14 cellular contexts compared by ENCODE assay signal in genomic region chr10:88028072-88028471, GRCh38.
A peak's percentile ranks its signal among the peaks of the same experiment; 100 is the strongest.
DNase-seq lines count a peak whose midpoint lies in the region; ATAC-seq lines count a peak whose summit lies in the region.
"Had no signal": no experiment of that assay in that cellular context is flagged by ENCODE, and none has a peak within 500 bp of the region (broad histone marks: within the 10 kb centered on the region; RNA-seq: fewer than 3 reads in every experiment).

No MANE protein-coding gene starts in this region.

- no peaks in the 10 kb centered on the region for H3K27me3 Mint-ChIP-seq in natural killer cell treated with Interleukin-12 subunit alpha and Interleukin-12 subunit beta and Interleukin-15 and Interleukin-18, amount 100 ng/mL, for 72 hours
- H3K27me3 Mint-ChIP-seq: stimulated activated naive B cell treated with anti-CD40 and anti-IgM and Interleukin-4, amounts not matched to agents 10 μg/mL and 1 μg/mL and 100 μg/mL, for 72 hours had no signal

- no peaks in the 10 kb centered on the region for H3K9me3 Mint-ChIP-seq in natural killer cell treated with Interleukin-12 subunit alpha and Interleukin-12 subunit beta and Interleukin-15 and Interleukin-18, amount 100 ng/mL, for 72 hours
- H3K9me3 Mint-ChIP-seq: stimulated activated naive B cell treated with anti-CD40 and anti-IgM and Interleukin-4, amounts not matched to agents 10 μg/mL and 1 μg/mL and 100 μg/mL, for 72 hours had no signal

- no peak overlapping the region for H3K4me3 Mint-ChIP-seq in natural killer cell treated with Interleukin-12 subunit alpha and Interleukin-12 subunit beta and Interleukin-15 and Interleukin-18, amount 100 ng/mL, for 72 hours
- H3K4me3 Mint-ChIP-seq: activated T-helper 1 cell treated with anti-CD3 and anti-CD28 coated beads, Interleukin-12 subunit alpha, Interleukin-12 subunit beta, Interleukin-2, Interleukin-4 antibody, amounts not matched to agents 30 ng/mL and 10 ng/mL and 1 ng/mL, durations not matched to agents 14 hours and 24 hours and 36 hours had no signal

- ATAC-seq in HG02759 (IDR thresholded peaks at IDR 0.05; ENCODE audit: unreplicated experiment): peak; percentile 13
- no peak for ATAC-seq in natural killer cell treated with Interleukin-12 subunit alpha and Interleukin-12 subunit beta and Interleukin-15 and Interleukin-18, amount 100 ng/mL, for 72 hours

- H3K4me1 Mint-ChIP-seq in natural killer cell treated with Interleukin-12 subunit alpha and Interleukin-12 subunit beta and Interleukin-15 and Interleukin-18, amount 100 ng/mL, for 72 hours (ENCODE audit: low read depth in 2 of 2): peaks cover 28% of the 10 kb centered on the region in 2 donors

- peak overlapping the region; percentile 53 to 71 for H3K27ac Mint-ChIP-seq in natural killer cell treated with Interleukin-12 subunit alpha and Interleukin-12 subunit beta and Interleukin-15 and Interleukin-18, amount 100 ng/mL, for 72 hours
- H3K27ac Mint-ChIP-seq: activated T-helper 1 cell treated with anti-CD3 and anti-CD28 coated beads, Interleukin-12 subunit alpha, Interleukin-12 subunit beta, Interleukin-2, Interleukin-4 antibody, amounts not matched to agents 30 ng/mL and 10 ng/mL and 1 ng/mL, durations not matched to agents 14 hours and 24 hours and 36 hours; stimulated activated naive B cell treated with anti-CD40 and anti-IgM and Interleukin-4, amounts not matched to agents 10 μg/mL and 1 μg/mL and 100 μg/mL, for 72 hours had no signal

- H3K36me3 Mint-ChIP-seq in natural killer cell treated with Interleukin-12 subunit alpha and Interleukin-12 subunit beta and Interleukin-15 and Interleukin-18, amount 100 ng/mL, for 72 hours: no peaks in the 10 kb centered on the region
- H3K36me3 Mint-ChIP-seq: stimulated activated naive B cell treated with anti-CD40 and anti-IgM and Interleukin-4, amounts not matched to agents 10 μg/mL and 1 μg/mL and 100 μg/mL, for 72 hours had no signal

- DNase-seq in DMS53 (lab: John Stamatoyannopoulos, UW) (peak; percentile 31), DMS53 treated with DMSO at 0.1 percent for 48 hours (lab: John Stamatoyannopoulos, UW; ENCODE audit: unreplicated experiment) (no peak), OCI-M1 (lab: John Stamatoyannopoulos, UW) (peak; percentile 45), cerebellum (ENCODE audit: low spot score) (no peak), NCI-H1694 treated with DMSO at 0.1 percent for 48 hours (lab: John Stamatoyannopoulos, UW) (no peak)
- no peak for DNase-seq in natural killer cell treated with Interleukin-12 subunit alpha and Interleukin-12 subunit beta and Interleukin-15 and Interleukin-18, amount 100 ng/mL, for 72 hours (ENCODE audit: low spot score)
- no peak for DNase-seq in activated CD8-positive, alpha-beta memory T cell treated with anti-CD3 and anti-CD28 coated beads for 24 hours
- DNase-seq: activated CD4-positive, alpha-beta T cell treated with anti-CD3 and anti-CD28 coated beads, Interleukin-2, amount 50 U/mL, for 4 hours; foreskin fibroblast; NCI-H1048; NCI-H2171 treated with DMSO at 0.1 percent for 48 hours had no signal

Comparison
In these comparisons a context has a peak if more than half of its experiments do, and no peak if none do; other contexts are left out.
1. DNase-seq: peak in DMS53 (single experiment) and OCI-M1 (single experiment); none in DMS53 treated with DMSO at 0.1 percent for 48 hours (single experiment), natural killer cell treated with Interleukin-12 subunit alpha and Interleukin-12 subunit beta and Interleukin-15 and Interleukin-18, amount 100 ng/mL, for 72 hours (single experiment), activated CD8-positive, alpha-beta memory T cell treated with anti-CD3 and anti-CD28 coated beads for 24 hours (single experiment), cerebellum (single experiment) and NCI-H1694 treated with DMSO at 0.1 percent for 48 hours (single experiment).